Comparison of ENCODE assay signal across 23 cellular contexts in genomic region chr16:58048494-58048893, GRCh38.
"Had no signal": no experiment of that assay in that cellular context is flagged by ENCODE, and none has a peak within 500 bp of the region (broad histone marks: within the 10 kb centered on the region; RNA-seq: fewer than 3 reads in every experiment).

No MANE protein-coding gene starts in this region.

- DNase-seq: activated CD4-positive, alpha-beta T cell treated with anti-CD3 and anti-CD28 coated beads, Interleukin-2, amount 10 ng/mL, durations not matched to agents 24 days and 14 days; activated CD8-positive, alpha-beta memory T cell treated with anti-CD3 and anti-CD28 coated beads, Interleukin-2, amount 10 ng/mL, durations not matched to agents 7 days and 5 days; activated CD8-positive, alpha-beta T cell treated with anti-CD3 and anti-CD28 coated beads for 36 hours; activated gamma-delta T cell; aorta; central memory CD4-positive, alpha-beta T cell; dermis blood vessel endothelial cell; effector CD8-positive, alpha-beta T cell; hypothalamus; lower lobe of right lung; naive thymus-derived CD4-positive, alpha-beta T cell; stimulated activated CD4-positive, alpha-beta T cell treated with anti-CD3 and anti-CD28 coated beads, Interleukin-4, amount 100 ng/mL, for 4 hours; stimulated activated naive CD8-positive, alpha-beta T cell treated with anti-CD3 and anti-CD28 coated beads, Interleukin-15, Interleukin-2, amounts not matched to agents 100 U/mL and 50 U/mL, for 24 hours; upper lobe of right lung had no signal

- H3K36me3 Mint-ChIP-seq: activated naive CD4-positive, alpha-beta T cell treated with anti-CD3 and anti-CD28 coated beads, Interleukin-2, amount 50 U/mL, for 24 hours; naive thymus-derived CD4-positive, alpha-beta T cell had no signal

- H3K4me3 Mint-ChIP-seq: activated CD4-positive, alpha-beta T cell treated with anti-CD3 and anti-CD28 coated beads, Interleukin-2, amount 10 ng/mL, durations not matched to agents 24 days and 14 days; activated CD8-positive, alpha-beta memory T cell treated with anti-CD3 and anti-CD28 coated beads, Interleukin-2, amount 10 ng/mL, durations not matched to agents 7 days and 5 days; activated CD8-positive, alpha-beta T cell treated with anti-CD3 and anti-CD28 coated beads for 36 hours; activated naive CD4-positive, alpha-beta T cell treated with anti-CD3 and anti-CD28 coated beads, Interleukin-2, amount 50 U/mL, for 24 hours; activated T-helper 1 cell treated with anti-CD3 and anti-CD28 coated beads, Interleukin-12 subunit alpha, Interleukin-12 subunit beta, Interleukin-2, Interleukin-4 antibody, amounts not matched to agents 30 ng/mL and 10 ng/mL and 1 ng/mL, durations not matched to agents 14 hours and 24 hours and 36 hours; brain; naive thymus-derived CD4-positive, alpha-beta T cell; T-helper 2 cell treated with Interferon-gamma antibody and Interleukin-4, amounts not matched to agents 5 μg/mL and 100 μg/mL, for 36 hours had no signal

- ATAC-seq: activated CD4-positive, CD25-positive, alpha-beta regulatory T cell treated with anti-CD3 and anti-CD28 coated beads, Interleukin-2, amount 50 U/mL, for 24 hours; activated CD8-positive, alpha-beta memory T cell treated with anti-CD3 and anti-CD28 coated beads, Interleukin-2, amount 10 ng/mL, durations not matched to agents 7 days and 5 days; activated CD8-positive, alpha-beta T cell treated with anti-CD3 and anti-CD28 coated beads for 36 hours; esophagus mucosa; naive thymus-derived CD4-positive, alpha-beta T cell; SK-N-SH treated with all-trans-retinoic acid at 6 μM for 48 hours; stimulated activated naive CD8-positive, alpha-beta T cell treated with anti-CD3 and anti-CD28 coated beads, Interleukin-15, Interleukin-2, amounts not matched to agents 100 U/mL and 50 U/mL, for 24 hours had no signal

- H3K9me3 Mint-ChIP-seq: activated CD4-positive, alpha-beta T cell treated with anti-CD3 and anti-CD28 coated beads, Interleukin-2, amount 10 ng/mL, durations not matched to agents 24 days and 14 days; activated naive CD4-positive, alpha-beta T cell treated with anti-CD3 and anti-CD28 coated beads, Interleukin-2, amount 50 U/mL, for 24 hours; activated T-helper 1 cell treated with anti-CD3 and anti-CD28 coated beads, Interleukin-12 subunit alpha, Interleukin-12 subunit beta, Interleukin-2, Interleukin-4 antibody, amounts not matched to agents 30 ng/mL and 10 ng/mL and 1 ng/mL, durations not matched to agents 14 hours and 24 hours and 36 hours; brain; naive thymus-derived CD4-positive, alpha-beta T cell; T-helper 2 cell treated with Interferon-gamma antibody and Interleukin-4, amounts not matched to agents 5 μg/mL and 100 μg/mL, for 36 hours had no signal

- H3K4me1 ChIP-seq: parathyroid adenoma had no signal

- H3K27me3 Mint-ChIP-seq: activated CD4-positive, alpha-beta T cell treated with anti-CD3 and anti-CD28 coated beads, Interleukin-2, amount 10 ng/mL, durations not matched to agents 24 days and 14 days; activated naive CD4-positive, alpha-beta T cell treated with anti-CD3 and anti-CD28 coated beads, Interleukin-2, amount 50 U/mL, for 24 hours; brain; naive thymus-derived CD4-positive, alpha-beta T cell had no signal

- H3K4me3 ChIP-seq: lower lobe of right lung, upper lobe of right lung had no signal

- H3K9me3 ChIP-seq: lower lobe of right lung, upper lobe of right lung had no signal

- H3K9ac ChIP-seq: parathyroid adenoma had no signal

- H3K27me3 ChIP-seq: upper lobe of right lung had no signal

- H3K4me1 Mint-ChIP-seq: activated CD4-positive, alpha-beta T cell treated with anti-CD3 and anti-CD28 coated beads, Interleukin-2, amount 10 ng/mL, durations not matched to agents 24 days and 14 days; activated CD8-positive, alpha-beta memory T cell treated with anti-CD3 and anti-CD28 coated beads, Interleukin-2, amount 10 ng/mL, durations not matched to agents 7 days and 5 days; activated naive CD4-positive, alpha-beta T cell treated with anti-CD3 and anti-CD28 coated beads, Interleukin-2, amount 50 U/mL, for 24 hours had no signal

- H3K27ac Mint-ChIP-seq: activated CD4-positive, alpha-beta T cell treated with anti-CD3 and anti-CD28 coated beads, Interleukin-2, amount 10 ng/mL, durations not matched to agents 24 days and 14 days; activated CD8-positive, alpha-beta memory T cell treated with anti-CD3 and anti-CD28 coated beads, Interleukin-2, amount 10 ng/mL, durations not matched to agents 7 days and 5 days; activated CD8-positive, alpha-beta T cell treated with anti-CD3 and anti-CD28 coated beads for 36 hours; activated naive CD4-positive, alpha-beta T cell treated with anti-CD3 and anti-CD28 coated beads, Interleukin-2, amount 50 U/mL, for 24 hours; activated T-helper 1 cell treated with anti-CD3 and anti-CD28 coated beads, Interleukin-12 subunit alpha, Interleukin-12 subunit beta, Interleukin-2, Interleukin-4 antibody, amounts not matched to agents 30 ng/mL and 10 ng/mL and 1 ng/mL, durations not matched to agents 14 hours and 24 hours and 36 hours; naive thymus-derived CD4-positive, alpha-beta T cell; T-helper 2 cell treated with Interferon-gamma antibody and Interleukin-4, amounts not matched to agents 5 μg/mL and 100 μg/mL, for 36 hours had no signal

- H3K27ac ChIP-seq: parathyroid adenoma, upper lobe of right lung, VCaP had no signal
